Comparison of ENCODE assay signal across 9 cellular contexts in genomic region chr19:35495107-35496064, GRCh38. TPM values are rescaled to one million over a fixed set of nuclear protein-coding genes. Genes with fewer than 3 reads are reported as not detected.
A peak's percentile ranks its signal among the peaks of the same experiment; 100 is the strongest.
DNase-seq lines count a peak whose midpoint lies in the region; ATAC-seq, FAIRE-seq and TF ChIP-seq lines count a peak whose summit lies in the region.
"Had no signal": no experiment of that assay in that cellular context is flagged by ENCODE, and none has a peak within 500 bp of the region (broad histone marks: within the 10 kb centered on the region; RNA-seq: fewer than 3 reads in every experiment).

No MANE protein-coding gene starts in this region.

- no TSS peak for BruUV-seq in HepG2 (replicated peaks; lab: Mats Ljungman, UMichigan)

- FAIRE-seq in A549 (lab: Jason Lieb, UNC), result peak; percentile 96
- peak; percentile 50 for FAIRE-seq in HepG2 (lab: Jason Lieb, UNC)

- no peaks in the 10 kb centered on the region for H4K20me1 ChIP-seq in HepG2 (ENCODE audit: insufficient read depth, low read length)

- no peak overlapping the region for H3K4me3 Mint-ChIP-seq in chondrocyte (ENCODE audit: unreplicated experiment)

- peaks cover 5% of the 10 kb centered on the region for H3K4me1 Mint-ChIP-seq in chondrocyte (ENCODE audit: low read depth)

- DNase-seq in A549 (ENCODE audit: low read depth in 1 of 2, low spot score in 1 of 2) (peak; percentile 81 to 97), NCI-H2029 treated with DMSO at 0.1 percent for 48 hours (lab: John Stamatoyannopoulos, UW) (peak; percentile 17), chondrocyte (ENCODE audit: low spot score) (no peak), HepG2 (ENCODE audit: low spot score) (peak; percentile 54)
- DNase-seq in activated CD4-positive, alpha-beta T cell treated with anti-CD3 and anti-CD28 coated beads for 48 hours, result peak; percentile 87
- DNase-seq in stimulated activated CD4-positive, alpha-beta T cell treated with anti-CD3 and anti-CD28 coated beads, TNF-alpha, amount 100 ng/mL, for 24 hours (ENCODE audit: low read depth in 3 of 3), result peak; percentile 55 to 83 (median 65)

- peak; percentile 83 to 85 for TF ChIP-seq RAD21 in A549 (conservative IDR thresholded peaks at IDR 0.05 in 1 of 2, IDR thresholded peaks at IDR 0.05 in 1 of 2)
- peak; percentile 91 for TF ChIP-seq RAD21 in HepG2 (CRISPR knock-in tag; IDR thresholded peaks at IDR 0.05)

- H3K27ac ChIP-seq in A549, result peak overlapping the region; percentile 35 to 64; a peak in 3 of 6 replicates
- H3K27ac ChIP-seq in HepG2 (ENCODE audit: extremely low read length, insufficient read depth, low read length), result no peak overlapping the region

- in situ Hi-C loops in HepG2 (cut with HindIII; ENCODE audit: extremely low pct_ligation_motif_present, low pct_unique_long_range_greater_than_20kb), result no loop called here

- CTCF ChIA-PET in A549 (lab: Yijun Ruan, JAX) (interaction anchor here (0.6 to 10.4 kb wide), 93 partner anchors 11 to 470 kb away, joined by 3 to 256 read pairs (median 4); partner anchors contain the start of genes ATP4A, COX6B1, DMKN and FFAR1), HepG2 (lab: Yijun Ruan, JAX; ENCODE audit: low intra/inter-chr PET ratio, low total read pairs) (interaction anchor here (1.2 to 2.6 kb wide), 2 partner anchors 75 to 143 kb away, joined by 5 to 30 read pairs; no protein-coding TSS in a partner anchor)

- intact Hi-C loops in HepG2 (cut with micrococcal nuclease; ENCODE audit: unreplicated experiment), result loop anchor here (1.0 to 10.0 kb wide), 2 partner anchors 143 to 251 kb away; partner anchors contain the start of gene LSR

- H3K36me3 Mint-ChIP-seq in chondrocyte (ENCODE audit: low read depth), result no peaks in the 10 kb centered on the region

- TF ChIP-seq EP300 in A549 (IDR thresholded peaks at IDR 0.05), result no peak
- no peak for TF ChIP-seq EP300 in HepG2 (IDR thresholded peaks at IDR 0.05; ENCODE audit: low read depth in 2 of 2, low read length in 2 of 2)
- TF ChIP-seq EP300 in HepG2 (CRISPR knock-in tag; IDR thresholded peaks at IDR 0.05; ENCODE audit: borderline replicate concordance), result no peak

- H3K9me3 ChIP-seq in A549, result no peaks in the 10 kb centered on the region
- H3K9me3 ChIP-seq in HepG2 (ENCODE audit: low read length), result no peaks in the 10 kb centered on the region

- H3K9ac ChIP-seq in HepG2 (ENCODE audit: insufficient read depth, low read depth, low read length), result peak overlapping the region; percentile 61

- TF ChIP-seq POLR2A in A549 (IDR thresholded peaks at IDR 0.05; ENCODE audit: low read length) (no peak), HepG2 (IDR thresholded peaks at IDR 0.05; ENCODE audit: insufficient read depth in 1 of 2, low read depth in 2 of 2, low read length in 2 of 2) (no peak)

- no peak overlapping the region for H2AFZ ChIP-seq in HepG2 (ENCODE audit: low read length)

- peaks cover 42% of the 10 kb centered on the region for H3K27me3 Mint-ChIP-seq in chondrocyte (ENCODE audit: low read depth)

- 16% methylated on average over 30 of the region's 30 CpGs for WGBS in A549 (ENCODE audit: missing lambda C conversion rate)
- WGBS in HepG2 (ENCODE audit: low lambda C conversion rate), result 30% methylated on average over 6 of the region's 30 CpGs

- no peaks in the 10 kb centered on the region for H3K9me3 Mint-ChIP-seq in chondrocyte (ENCODE audit: low read depth)

- POLR2A ChIA-PET in A549 (lab: Yijun Ruan, JAX) (interaction anchor here (0.5 to 1.3 kb wide), 5 partner anchors 11 to 461 kb away, joined by 3 to 11 read pairs (median 4); no protein-coding TSS in a partner anchor), HepG2 (lab: Yijun Ruan, JAX) (interaction anchor here (0.9 to 1.1 kb wide), 4 partner anchors 9 to 142 kb away, joined by 3 to 5 read pairs (median 3); no protein-coding TSS in a partner anchor)

- no peaks in the 10 kb centered on the region for H3K79me2 ChIP-seq in HepG2 (ENCODE audit: insufficient read depth, low read length)

- H3K4me3 ChIP-seq in A549 (peak overlapping the region; percentile 24; the same call in 2 of the 3 replicates), HepG2 (replicated peaks in 1 of 3; ENCODE audit: insufficient read depth in 1 of 3, low read depth in 2 of 3, low read length in 3 of 3) (peak overlapping the region; percentile 25 to 66 (median 44); a peak in 4 of 6 replicates)

- ATAC-seq in A549 (peak; percentile 90 to 95), HepG2 (peak; percentile 93), HG02981 (IDR thresholded peaks at IDR 0.05; ENCODE audit: unreplicated experiment) (no peak)

- peak; percentile 96 for TF ChIP-seq CTCF in A549 (IDR thresholded peaks at IDR 0.05)
- peak; percentile 99 for TF ChIP-seq CTCF in GM12874 (IDR thresholded peaks at IDR 0.05; ENCODE audit: insufficient read depth, low read depth, low read length)
- TF ChIP-seq CTCF in chondrocyte (IDR thresholded peaks at IDR 0.05), result peak; percentile 91
- peak; percentile 98 for TF ChIP-seq CTCF in HepG2 (CRISPR knock-in tag; IDR thresholded peaks at IDR 0.05)

- H3K4me2 ChIP-seq in A549 (peak overlapping the region; percentile 82), HepG2 (ENCODE audit: low read depth, low read length) (peak overlapping the region; percentile 95)

- no peak overlapping the region for H3K27ac Mint-ChIP-seq in chondrocyte (ENCODE audit: unreplicated experiment)

- no peaks in the 10 kb centered on the region for H3K27me3 ChIP-seq in HepG2 (ENCODE audit: control insufficient read depth in 1 of 2, insufficient read depth in 2 of 2, low read length in 2 of 2)

- 0 out of 5 replicates have a peak, but pooled peaks cover 0 to 8% of the 10 kb centered on the region in 2 experiments for H3K36me3 ChIP-seq in HepG2 (replicated peaks in 1 of 2; ENCODE audit: control insufficient read depth in 1 of 2, insufficient read depth in 2 of 2, low read length in 2 of 2)

- H3K4me1 ChIP-seq in A549 (no peaks in the 10 kb centered on the region; the same call in 2 of the 3 replicates), HepG2 (ENCODE audit: insufficient read depth, low read length) (peaks cover 15% of the 10 kb centered on the region)

RNA-seq across cellular contexts. Expression of gene KRTDAP, which starts 5.1 kb away (rescaled TPM):
- polyA plus RNA-seq in A549 (2011; rRNA removed) (not detected in 2 replicates), A549 (2017; fragmentation: RNase III; extraction: RNeasy Plus Mini Kit Qiagen cat#74134 plus additional on column Dnase treatment) (not detected in 3 replicates), HepG2 (2011; rRNA removed) (0.67 and 1.5 TPM in 2 replicates)
- not detected in 2 replicates for polyA plus RNA-seq in A549 (2012; cell fraction: cytosol; rRNA removed)
- not detected in 2 replicates for polyA plus RNA-seq in A549 (2012; cell fraction: nucleus; rRNA removed)
- polyA minus RNA-seq in A549 (2011; rRNA and poly(A)+ RNA removed), result not detected in 2 replicates
- total RNA-seq in chondrocyte (not detected in 3 replicates), HepG2 (2016; rRNA removed; fragmentation: Illumina TruSeq; extraction: Trizol) (0.86 TPM in 1 of 2 replicates, not detected in the other)
- 1.0 and 1.2 TPM in 2 replicates for total RNA-seq in HepG2 (2016; cell fraction: cytosol; rRNA removed; fragmentation: Illumina TruSeq; extraction: Trizol; ENCODE audit: low read depth)
- total RNA-seq in HepG2 (2016; cell fraction: insoluble cytoplasmic fraction; rRNA removed; fragmentation: Illumina TruSeq; extraction: Trizol), result not detected in 2 replicates
- 0.55 and 0.80 TPM in 2 replicates for total RNA-seq in HepG2 (2016; cell fraction: membrane; rRNA removed; fragmentation: Illumina TruSeq; extraction: Trizol)
- 1.1 TPM in 1 of 2 replicates, not detected in the other for total RNA-seq in HepG2 (2016; cell fraction: nucleus; rRNA removed; fragmentation: Illumina TruSeq; extraction: Trizol)
- 0.24 and 0.36 TPM in 2 replicates for polyA plus RNA-seq in HepG2 (2011; cell fraction: cytosol; rRNA removed)
- 1.5 and 1.8 TPM in 2 replicates for polyA plus RNA-seq in HepG2 (2011; cell fraction: nucleus; rRNA removed)
- 2.0 TPM in 1 of 2 replicates, not detected in the other for polyA plus RNA-seq in HepG2 (2012)
- polyA plus RNA-seq in HepG2 (2016; cell fraction: cytosol; fragmentation: Illumina TruSeq; extraction: Trizol; ENCODE audit: low read depth), result 0.45 and 0.46 TPM in 2 replicates
- polyA plus RNA-seq in HepG2 (2016; cell fraction: insoluble cytoplasmic fraction; fragmentation: Illumina TruSeq; extraction: Trizol; ENCODE audit: low read depth), result 0.96 TPM in 1 of 2 replicates, not detected in the other
- 0.77 TPM in 1 of 2 replicates, not detected in the other for polyA plus RNA-seq in HepG2 (2016; cell fraction: membrane; fragmentation: Illumina TruSeq; extraction: Trizol; ENCODE audit: low read depth)
- 2.1 TPM in 1 of 2 replicates, not detected in the other for polyA plus RNA-seq in HepG2 (2016; cell fraction: nucleus; fragmentation: Illumina TruSeq; extraction: Trizol; ENCODE audit: insufficient read depth, low read depth)
- not detected in 2 replicates for polyA minus RNA-seq in HepG2 (2011; rRNA and poly(A)+ RNA removed; ENCODE audit: low replicate concordance)
- not detected in 2 replicates for polyA minus RNA-seq in HepG2 (2011; cell fraction: cytosol; rRNA and poly(A)+ RNA removed)
- not detected in 2 replicates for polyA minus RNA-seq in HepG2 (2011; cell fraction: nucleus; rRNA and poly(A)+ RNA removed)
- total RNA-seq: urinary bladder had no signal
- polyA plus RNA-seq: urinary bladder had no signal

RNA-seq across cellular contexts. Expression of gene DMKN, which starts 18.1 kb away (rescaled TPM):
- polyA plus RNA-seq in A549 (2011; rRNA removed) (18.0 and 21.5 TPM in 2 replicates), A549 (2017; fragmentation: RNase III; extraction: RNeasy Plus Mini Kit Qiagen cat#74134 plus additional on column Dnase treatment) (37.0 to 41.6 TPM (median 40.6 TPM) in 3 replicates), HepG2 (2011; rRNA removed) (50.8 and 71.8 TPM in 2 replicates)
- 5.7 and 7.9 TPM in 2 replicates for polyA plus RNA-seq in A549 (2012; cell fraction: cytosol; rRNA removed)
- 5.5 and 8.3 TPM in 2 replicates for polyA plus RNA-seq in A549 (2012; cell fraction: nucleus; rRNA removed)
- polyA minus RNA-seq in A549 (2011; rRNA and poly(A)+ RNA removed), result 8.1 and 12.2 TPM in 2 replicates
- total RNA-seq in chondrocyte (1.3 to 2.1 TPM in 2 of 3 replicates, not detected in the other), HepG2 (2016; rRNA removed; fragmentation: Illumina TruSeq; extraction: Trizol) (57.0 and 57.1 TPM in 2 replicates)
- total RNA-seq in HepG2 (2016; cell fraction: cytosol; rRNA removed; fragmentation: Illumina TruSeq; extraction: Trizol; ENCODE audit: low read depth), result 52.1 and 71.1 TPM in 2 replicates
- total RNA-seq in HepG2 (2016; cell fraction: insoluble cytoplasmic fraction; rRNA removed; fragmentation: Illumina TruSeq; extraction: Trizol), result 55.0 and 64.5 TPM in 2 replicates
- 55.0 and 70.4 TPM in 2 replicates for total RNA-seq in HepG2 (2016; cell fraction: membrane; rRNA removed; fragmentation: Illumina TruSeq; extraction: Trizol)
- 35.2 and 39.1 TPM in 2 replicates for total RNA-seq in HepG2 (2016; cell fraction: nucleus; rRNA removed; fragmentation: Illumina TruSeq; extraction: Trizol)
- 60.5 and 71.9 TPM in 2 replicates for polyA plus RNA-seq in HepG2 (2011; cell fraction: cytosol; rRNA removed)
- 113 and 144 TPM in 2 replicates for polyA plus RNA-seq in HepG2 (2011; cell fraction: nucleus; rRNA removed)
- polyA plus RNA-seq in HepG2 (2012), result 58.5 and 76.3 TPM in 2 replicates
- polyA plus RNA-seq in HepG2 (2016; cell fraction: cytosol; fragmentation: Illumina TruSeq; extraction: Trizol; ENCODE audit: low read depth), result 63.4 and 84.5 TPM in 2 replicates
- polyA plus RNA-seq in HepG2 (2016; cell fraction: insoluble cytoplasmic fraction; fragmentation: Illumina TruSeq; extraction: Trizol; ENCODE audit: low read depth), result 82.8 and 88.3 TPM in 2 replicates
- polyA plus RNA-seq in HepG2 (2016; cell fraction: membrane; fragmentation: Illumina TruSeq; extraction: Trizol; ENCODE audit: low read depth), result 64.6 and 76.3 TPM in 2 replicates
- 74.9 and 81.7 TPM in 2 replicates for polyA plus RNA-seq in HepG2 (2016; cell fraction: nucleus; fragmentation: Illumina TruSeq; extraction: Trizol; ENCODE audit: insufficient read depth, low read depth)
- 16.2 and 41.7 TPM in 2 replicates for polyA minus RNA-seq in HepG2 (2011; rRNA and poly(A)+ RNA removed; ENCODE audit: low replicate concordance)
- 9.2 and 13.4 TPM in 2 replicates for polyA minus RNA-seq in HepG2 (2011; cell fraction: cytosol; rRNA and poly(A)+ RNA removed)
- polyA minus RNA-seq in HepG2 (2011; cell fraction: nucleus; rRNA and poly(A)+ RNA removed), result 36.8 and 59.8 TPM in 2 replicates

RNA-seq across cellular contexts. Expression of gene SBSN, which starts 32.7 kb away (rescaled TPM):
- polyA plus RNA-seq in A549 (2011; rRNA removed) (0.28 TPM in 2 replicates), A549 (2017; fragmentation: RNase III; extraction: RNeasy Plus Mini Kit Qiagen cat#74134 plus additional on column Dnase treatment) (0.67 to 1.1 TPM (median 0.89 TPM) in 3 replicates), HepG2 (2011; rRNA removed) (not detected in 2 replicates)
- polyA plus RNA-seq in A549 (2012; cell fraction: cytosol; rRNA removed), result 0.21 and 0.57 TPM in 2 replicates
- 0.18 and 0.44 TPM in 2 replicates for polyA plus RNA-seq in A549 (2012; cell fraction: nucleus; rRNA removed)
- 0.25 and 0.39 TPM in 2 replicates for polyA minus RNA-seq in A549 (2011; rRNA and poly(A)+ RNA removed)
- total RNA-seq in chondrocyte (0.30 to 0.56 TPM (median 0.36 TPM) in 3 replicates), HepG2 (2016; rRNA removed; fragmentation: Illumina TruSeq; extraction: Trizol) (not detected in 2 replicates)
- not detected in 2 replicates for total RNA-seq in HepG2 (2016; cell fraction: cytosol; rRNA removed; fragmentation: Illumina TruSeq; extraction: Trizol; ENCODE audit: low read depth)
- total RNA-seq in HepG2 (2016; cell fraction: insoluble cytoplasmic fraction; rRNA removed; fragmentation: Illumina TruSeq; extraction: Trizol), result not detected in 2 replicates
- not detected in 2 replicates for total RNA-seq in HepG2 (2016; cell fraction: membrane; rRNA removed; fragmentation: Illumina TruSeq; extraction: Trizol)
- not detected in 2 replicates for total RNA-seq in HepG2 (2016; cell fraction: nucleus; rRNA removed; fragmentation: Illumina TruSeq; extraction: Trizol)
- polyA plus RNA-seq in HepG2 (2011; cell fraction: cytosol; rRNA removed), result not detected in 2 replicates
- polyA plus RNA-seq in HepG2 (2011; cell fraction: nucleus; rRNA removed), result not detected in 2 replicates
- polyA plus RNA-seq in HepG2 (2012), result 0.16 TPM in 1 of 2 replicates, not detected in the other
- polyA plus RNA-seq in HepG2 (2016; cell fraction: cytosol; fragmentation: Illumina TruSeq; extraction: Trizol; ENCODE audit: low read depth), result not detected in 2 replicates
- not detected in 2 replicates for polyA plus RNA-seq in HepG2 (2016; cell fraction: insoluble cytoplasmic fraction; fragmentation: Illumina TruSeq; extraction: Trizol; ENCODE audit: low read depth)
- polyA plus RNA-seq in HepG2 (2016; cell fraction: membrane; fragmentation: Illumina TruSeq; extraction: Trizol; ENCODE audit: low read depth), result not detected in 2 replicates
- not detected in 2 replicates for polyA plus RNA-seq in HepG2 (2016; cell fraction: nucleus; fragmentation: Illumina TruSeq; extraction: Trizol; ENCODE audit: insufficient read depth, low read depth)
- polyA minus RNA-seq in HepG2 (2011; rRNA and poly(A)+ RNA removed; ENCODE audit: low replicate concordance), result not detected in 2 replicates
- not detected in 2 replicates for polyA minus RNA-seq in HepG2 (2011; cell fraction: cytosol; rRNA and poly(A)+ RNA removed)
- polyA minus RNA-seq in HepG2 (2011; cell fraction: nucleus; rRNA and poly(A)+ RNA removed), result not detected in 2 replicates
- total RNA-seq: urinary bladder had no signal

RNA-seq across cellular contexts. Expression of gene GAPDHS, which starts 37.9 kb away (rescaled TPM):
- polyA plus RNA-seq in A549 (2011; rRNA removed) (not detected in 2 replicates), A549 (2017; fragmentation: RNase III; extraction: RNeasy Plus Mini Kit Qiagen cat#74134 plus additional on column Dnase treatment) (not detected in 3 replicates), HepG2 (2011; rRNA removed) (0.09 TPM in 1 of 2 replicates, not detected in the other)
- 0.03 TPM in 1 of 2 replicates, not detected in the other for polyA plus RNA-seq in A549 (2012; cell fraction: cytosol; rRNA removed)
- not detected in 2 replicates for polyA plus RNA-seq in A549 (2012; cell fraction: nucleus; rRNA removed)
- polyA minus RNA-seq in A549 (2011; rRNA and poly(A)+ RNA removed), result not detected in 2 replicates
- total RNA-seq in chondrocyte (not detected in 3 replicates), HepG2 (2016; rRNA removed; fragmentation: Illumina TruSeq; extraction: Trizol) (not detected in 2 replicates)
- total RNA-seq in HepG2 (2016; cell fraction: cytosol; rRNA removed; fragmentation: Illumina TruSeq; extraction: Trizol; ENCODE audit: low read depth), result not detected in 2 replicates
- total RNA-seq in HepG2 (2016; cell fraction: insoluble cytoplasmic fraction; rRNA removed; fragmentation: Illumina TruSeq; extraction: Trizol), result not detected in 2 replicates
- total RNA-seq in HepG2 (2016; cell fraction: membrane; rRNA removed; fragmentation: Illumina TruSeq; extraction: Trizol), result not detected in 2 replicates
- not detected in 2 replicates for total RNA-seq in HepG2 (2016; cell fraction: nucleus; rRNA removed; fragmentation: Illumina TruSeq; extraction: Trizol)
- polyA plus RNA-seq in HepG2 (2011; cell fraction: cytosol; rRNA removed), result not detected in 2 replicates
- not detected in 2 replicates for polyA plus RNA-seq in HepG2 (2011; cell fraction: nucleus; rRNA removed)
- not detected in 2 replicates for polyA plus RNA-seq in HepG2 (2012)
- polyA plus RNA-seq in HepG2 (2016; cell fraction: cytosol; fragmentation: Illumina TruSeq; extraction: Trizol; ENCODE audit: low read depth), result not detected in 2 replicates
- not detected in 2 replicates for polyA plus RNA-seq in HepG2 (2016; cell fraction: insoluble cytoplasmic fraction; fragmentation: Illumina TruSeq; extraction: Trizol; ENCODE audit: low read depth)
- polyA plus RNA-seq in HepG2 (2016; cell fraction: membrane; fragmentation: Illumina TruSeq; extraction: Trizol; ENCODE audit: low read depth), result not detected in 2 replicates
- polyA plus RNA-seq in HepG2 (2016; cell fraction: nucleus; fragmentation: Illumina TruSeq; extraction: Trizol; ENCODE audit: insufficient read depth, low read depth), result not detected in 2 replicates
- not detected in 2 replicates for polyA minus RNA-seq in HepG2 (2011; rRNA and poly(A)+ RNA removed; ENCODE audit: low replicate concordance)
- not detected in 2 replicates for polyA minus RNA-seq in HepG2 (2011; cell fraction: cytosol; rRNA and poly(A)+ RNA removed)
- polyA minus RNA-seq in HepG2 (2011; cell fraction: nucleus; rRNA and poly(A)+ RNA removed), result not detected in 2 replicates
- total RNA-seq: urinary bladder had no signal
- polyA plus RNA-seq: urinary bladder had no signal

RNA-seq across cellular contexts. Expression of gene FFAR2, which starts 47.3 kb away (rescaled TPM):
- polyA plus RNA-seq in A549 (2011; rRNA removed) (0.24 and 0.30 TPM in 2 replicates), A549 (2017; fragmentation: RNase III; extraction: RNeasy Plus Mini Kit Qiagen cat#74134 plus additional on column Dnase treatment) (not detected in 3 replicates), HepG2 (2011; rRNA removed) (0.12 and 0.30 TPM in 2 replicates)
- not detected in 2 replicates for polyA plus RNA-seq in A549 (2012; cell fraction: cytosol; rRNA removed)
- polyA plus RNA-seq in A549 (2012; cell fraction: nucleus; rRNA removed), result not detected in 2 replicates
- polyA minus RNA-seq in A549 (2011; rRNA and poly(A)+ RNA removed), result 0.12 TPM in 1 of 2 replicates, not detected in the other
- total RNA-seq in chondrocyte (not detected in 3 replicates), HepG2 (2016; rRNA removed; fragmentation: Illumina TruSeq; extraction: Trizol) (not detected in 2 replicates)
- not detected in 2 replicates for total RNA-seq in HepG2 (2016; cell fraction: cytosol; rRNA removed; fragmentation: Illumina TruSeq; extraction: Trizol; ENCODE audit: low read depth)
- not detected in 2 replicates for total RNA-seq in HepG2 (2016; cell fraction: insoluble cytoplasmic fraction; rRNA removed; fragmentation: Illumina TruSeq; extraction: Trizol)
- total RNA-seq in HepG2 (2016; cell fraction: membrane; rRNA removed; fragmentation: Illumina TruSeq; extraction: Trizol), result not detected in 2 replicates
- not detected in 2 replicates for total RNA-seq in HepG2 (2016; cell fraction: nucleus; rRNA removed; fragmentation: Illumina TruSeq; extraction: Trizol)
- 0.03 and 0.14 TPM in 2 replicates for polyA plus RNA-seq in HepG2 (2011; cell fraction: cytosol; rRNA removed)
- 0.12 TPM in 1 of 2 replicates, not detected in the other for polyA plus RNA-seq in HepG2 (2011; cell fraction: nucleus; rRNA removed)
- polyA plus RNA-seq in HepG2 (2012), result 0.31 and 1.2 TPM in 2 replicates
- not detected in 2 replicates for polyA plus RNA-seq in HepG2 (2016; cell fraction: cytosol; fragmentation: Illumina TruSeq; extraction: Trizol; ENCODE audit: low read depth)
- not detected in 2 replicates for polyA plus RNA-seq in HepG2 (2016; cell fraction: insoluble cytoplasmic fraction; fragmentation: Illumina TruSeq; extraction: Trizol; ENCODE audit: low read depth)
- not detected in 2 replicates for polyA plus RNA-seq in HepG2 (2016; cell fraction: membrane; fragmentation: Illumina TruSeq; extraction: Trizol; ENCODE audit: low read depth)
- not detected in 2 replicates for polyA plus RNA-seq in HepG2 (2016; cell fraction: nucleus; fragmentation: Illumina TruSeq; extraction: Trizol; ENCODE audit: insufficient read depth, low read depth)
- polyA minus RNA-seq in HepG2 (2011; rRNA and poly(A)+ RNA removed; ENCODE audit: low replicate concordance), result not detected in 2 replicates
- not detected in 2 replicates for polyA minus RNA-seq in HepG2 (2011; cell fraction: cytosol; rRNA and poly(A)+ RNA removed)
- not detected in 2 replicates for polyA minus RNA-seq in HepG2 (2011; cell fraction: nucleus; rRNA and poly(A)+ RNA removed)

Comparison
In these comparisons a context has a peak if more than half of its experiments do, and no peak if none do; other contexts are left out.
1. RNA of gene DMKN, which starts 18.1 kb away (total RNA-seq): 35.2 to 71.1 TPM in HepG2; 1.3 to 2.1 TPM in chondrocyte; every median in the first group is over 10 times any median in the second.
2. Of the 38 proteins assayed by ChIP-seq in both HepG2 and A549: peak only in HepG2: ESRRA, HMGXB4, MYC and PHF8; only in A549: MAX and MAZ; in both: CTCF, RAD21 and SMC3; in neither: 29.
3. Peak in every context shown above with its lines, with median percentiles within 50 percentile points of each other: CTCF ChIP-seq.